ENCODE assay signal across 11 cellular contexts in genomic region chr12:3122841-3123678, GRCh38. TPM values are rescaled to one million over a fixed set of nuclear protein-coding genes. Genes with fewer than 3 reads are reported as not detected.
A peak's percentile ranks its signal among the peaks of the same experiment; 100 is the strongest.
DNase-seq lines count a peak whose midpoint lies in the region; ATAC-seq and TF ChIP-seq lines count a peak whose summit lies in the region.
"Had no signal": no experiment of that assay in that cellular context is flagged by ENCODE, and none has a peak within 500 bp of the region (broad histone marks: within the 10 kb centered on the region; RNA-seq: fewer than 3 reads in every experiment).

No MANE protein-coding gene starts in this region.

- H3K36me3 Mint-ChIP-seq in neural crest cell (ENCODE audit: low read depth): peaks cover 8% of the 10 kb centered on the region
- H3K36me3 Mint-ChIP-seq in stimulated activated memory B cell treated with anti-CD40 and anti-IgM and Interleukin-4, amounts not matched to agents 10 μg/mL and 1 μg/mL and 100 μg/mL, for 72 hours: no peaks in the 10 kb centered on the region

- peak overlapping the region; percentile 71 for H3K27ac Mint-ChIP-seq in neural crest cell (ENCODE audit: unreplicated experiment)
- no peak overlapping the region for H3K27ac Mint-ChIP-seq in stimulated activated memory B cell treated with anti-CD40 and anti-IgM and Interleukin-4, amounts not matched to agents 10 μg/mL and 1 μg/mL and 100 μg/mL, for 72 hours

- no TSS peak for BruUV-seq in A673 (replicated peaks; lab: Mats Ljungman, UMichigan)

- CTCF ChIA-PET in RWPE1 (lab: Yijun Ruan, JAX): interaction anchor here (0.6 to 1.8 kb wide), 6 partner anchors 14 to 766 kb away, joined by 3 to 8 read pairs (median 4); no protein-coding TSS in a partner anchor
- CTCF ChIA-PET in A673 (lab: Charles Lee): interaction anchor here (0.7 kb wide), 1 partner anchor 152 kb away, joined by 4 read pairs; no protein-coding TSS in a partner anchor

- no peaks in the 10 kb centered on the region for H3K36me3 ChIP-seq in A673 (ENCODE audit: insufficient read depth, low read length, poor library complexity, severe bottlenecking)

- H3K9me3 Mint-ChIP-seq in neural crest cell: peaks cover 6% of the 10 kb centered on the region
- no peaks in the 10 kb centered on the region for H3K9me3 Mint-ChIP-seq in stimulated activated memory B cell treated with anti-CD40 and anti-IgM and Interleukin-4, amounts not matched to agents 10 μg/mL and 1 μg/mL and 100 μg/mL, for 72 hours

- H3K9me3 ChIP-seq in A673 (ENCODE audit: low read depth, low read length, poor library complexity, severe bottlenecking): peaks cover 5% of the 10 kb centered on the region

- POLR2A ChIA-PET in RWPE1 (lab: Yijun Ruan, JAX; ENCODE audit: low non-redundant PET): interaction anchor here (0.9 kb wide), 1 partner anchor 47 kb away, joined by 4 read pairs; no protein-coding TSS in a partner anchor
- POLR2A ChIA-PET in A673 (lab: Charles Lee; ENCODE audit: low non-redundant PET): interaction anchor here (0.7 kb wide), 1 partner anchor 101 kb away, joined by 4 read pairs; no protein-coding TSS in a partner anchor

- ATAC-seq in stimulated activated memory B cell treated with anti-CD40 and anti-IgM and Interleukin-4, amounts not matched to agents 10 μg/mL and 1 μg/mL and 100 μg/mL, for 72 hours: no peak
- ATAC-seq in GM21723 (IDR thresholded peaks at IDR 0.05; ENCODE audit: unreplicated experiment) (no peak), HG03460 (IDR thresholded peaks at IDR 0.05; ENCODE audit: unreplicated experiment) (no peak)

- no peaks in the 10 kb centered on the region for H3K27me3 ChIP-seq in A673 (replicated peaks; ENCODE audit: insufficient read depth, low read depth, low read length, poor library complexity)
- H3K27me3 ChIP-seq: tibial nerve had no signal

- intact Hi-C loops in A673 (cut with micrococcal nuclease; ENCODE audit: unreplicated experiment): no loop called here

- H3K4me3 Mint-ChIP-seq in neural crest cell: no peak overlapping the region
- no peak overlapping the region for H3K4me3 Mint-ChIP-seq in stimulated activated memory B cell treated with anti-CD40 and anti-IgM and Interleukin-4, amounts not matched to agents 10 μg/mL and 1 μg/mL and 100 μg/mL, for 72 hours

- H3K4me3 ChIP-seq in A673 (ENCODE audit: low read depth, low read length, poor library complexity, severe bottlenecking): no peak overlapping the region
- H3K4me3 ChIP-seq: skin epidermis, tibial nerve had no signal

- peak overlapping the region; percentile 44 for H3K27ac ChIP-seq in RWPE1
- H3K27ac ChIP-seq in A673 (ENCODE audit: low read depth, low read length, poor library complexity, severe bottlenecking): no peak overlapping the region
- H3K27ac ChIP-seq: epithelial cell of prostate had no signal

- peaks cover 17% of the 10 kb centered on the region for H3K4me1 Mint-ChIP-seq in neural crest cell
- no peaks in the 10 kb centered on the region for H3K4me1 Mint-ChIP-seq in stimulated activated memory B cell treated with anti-CD40 and anti-IgM and Interleukin-4, amounts not matched to agents 10 μg/mL and 1 μg/mL and 100 μg/mL, for 72 hours

- peaks cover 9% of the 10 kb centered on the region for H3K4me1 ChIP-seq in A673 (ENCODE audit: insufficient read depth, low read length, poor library complexity, severe bottlenecking)

- peak; percentile 60 for DNase-seq in DMS153 (lab: John Stamatoyannopoulos, UW)
- DNase-seq in RWPE1 (ENCODE audit: low spot score): peak; percentile 38
- peak; percentile 91 for DNase-seq in fibroblast of gingiva (ENCODE audit: low read depth)
- no peak for DNase-seq in neural crest cell (ENCODE audit: low read depth, low spot score)
- DNase-seq in A673 (ENCODE audit: low spot score): no peak

- TF ChIP-seq CTCF in RWPE1 (conservative IDR thresholded peaks at IDR 0.05; ENCODE audit: low read depth) (no peak), neural crest cell (conservative IDR thresholded peaks at IDR 0.05) (no peak), A673 (conservative IDR thresholded peaks at IDR 0.05; ENCODE audit: low read depth, low read length) (no peak)

- H3K27me3 Mint-ChIP-seq in neural crest cell (ENCODE audit: low read depth): no peaks in the 10 kb centered on the region
- H3K27me3 Mint-ChIP-seq in stimulated activated memory B cell treated with anti-CD40 and anti-IgM and Interleukin-4, amounts not matched to agents 10 μg/mL and 1 μg/mL and 100 μg/mL, for 72 hours: peaks cover 42% of the 10 kb centered on the region

RNA-seq across cellular contexts. Expression of gene TSPAN9, which starts 45.9 kb away (rescaled TPM):
- 22.8 and 23.8 TPM in 2 replicates for total RNA-seq in neural crest cell
- total RNA-seq in A673 (2021): 35.5 and 41.9 TPM in 2 replicates

Comparison
In these comparisons a context has a peak if more than half of its experiments do, and no peak if none do; other contexts are left out.
1. DNase-seq: peak in DMS153 (single experiment), RWPE1 (single experiment) and fibroblast of gingiva (single experiment); none in neural crest cell (single experiment) and A673 (single experiment).